In the genomic region with DNA sequence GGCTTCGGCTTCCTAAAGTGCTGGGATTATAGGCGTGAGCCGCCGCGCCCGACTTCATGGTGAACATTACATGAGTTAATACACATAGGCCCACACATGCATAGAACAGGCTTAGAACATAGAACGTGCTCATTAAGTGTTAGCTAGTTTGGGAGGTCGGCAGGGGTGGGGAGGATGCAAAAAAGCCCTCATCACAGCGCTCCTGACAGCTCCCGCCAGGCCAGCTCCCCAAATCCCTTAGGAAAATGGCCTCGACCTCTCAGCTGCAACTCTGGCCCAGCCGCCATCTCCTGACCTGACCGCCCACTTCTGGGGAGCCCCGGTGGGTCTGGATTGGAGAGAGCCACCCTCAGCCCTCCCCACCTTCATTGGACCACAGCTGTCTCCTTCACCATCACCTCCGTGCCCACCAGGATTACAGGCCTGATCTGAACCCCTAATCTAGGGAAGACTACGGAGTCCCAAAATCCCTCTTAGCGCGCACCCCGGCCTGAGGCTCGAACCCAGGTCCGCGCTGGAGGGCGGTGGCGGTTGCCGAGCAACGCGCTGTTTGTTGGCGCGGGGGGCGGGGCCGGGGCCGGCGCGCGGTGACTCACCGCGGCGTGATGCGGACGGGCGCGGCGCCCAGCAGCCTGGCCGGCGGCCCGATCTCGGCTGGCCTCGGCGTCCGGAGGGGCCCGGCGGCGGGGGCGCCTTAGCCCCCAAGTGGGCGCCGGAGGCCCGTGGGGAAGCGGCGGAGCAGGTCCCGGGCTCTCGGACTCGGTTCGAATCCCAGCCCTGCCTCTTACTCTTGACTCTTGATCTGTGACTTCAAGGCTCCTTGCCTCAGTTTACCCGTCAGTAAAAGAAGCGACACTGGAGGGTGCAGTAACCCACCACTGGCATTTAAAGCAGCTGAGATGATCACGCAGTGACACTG, we compare ENCODE assay signal across 8 cellular contexts. TPM values are rescaled to one million over a fixed set of nuclear protein-coding genes. Genes with fewer than 3 reads are reported as not detected.
A peak's percentile ranks its signal among the peaks of the same experiment; 100 is the strongest.
DNase-seq lines count a peak whose midpoint lies in the region; ATAC-seq and TF ChIP-seq lines count a peak whose summit lies in the region.

No MANE protein-coding gene starts in this region.

- peak overlapping the region; percentile 94 for H2BK120ac ChIP-seq in H9 (ENCODE audit: low read depth, low read length, poor library complexity, severe bottlenecking)

- H2AFZ ChIP-seq in ACC112 (ENCODE audit: low read length, unreplicated experiment) = peak overlapping the region; percentile 50
- H2AFZ ChIP-seq in H9 (ENCODE audit: low read length) = no peak overlapping the region
- peak overlapping the region; percentile 36 for H2AFZ ChIP-seq in neural progenitor cell (replicated peaks)

- H3F3A ChIP-seq in neural progenitor cell (ENCODE audit: low read depth) = peaks cover 43% of the 10 kb centered on the region

- H3K4me2 ChIP-seq in H9 (ENCODE audit: insufficient read depth, insufficient read length, low read length) = peak overlapping the region; percentile 37
- peak overlapping the region; percentile 59 for H3K4me2 ChIP-seq in neural progenitor cell

- H3K4me1 ChIP-seq in ACC112 (ENCODE audit: control insufficient read depth, insufficient read depth, low read length, unreplicated experiment) (peaks cover 42% of the 10 kb centered on the region), H9 (ENCODE audit: insufficient read depth, low read length) (peaks cover 7% of the 10 kb centered on the region; the same call in 1 of the 2 replicates), neural progenitor cell (peaks cover 8% of the 10 kb centered on the region), urinary bladder (ENCODE audit: insufficient read depth) (peaks cover 2% of the 10 kb centered on the region)

- H3K4me3 Mint-ChIP-seq in H9 (peak overlapping the region; percentile 42 to 71), neural progenitor cell (peak overlapping the region; percentile 76)
- peak overlapping the region; percentile 42 for H3K4me3 Mint-ChIP-seq in activated naive CD8-positive, alpha-beta T cell treated with anti-CD3 and anti-CD28 coated beads, Interleukin-2, amount 10 ng/mL, durations not matched to agents 7 days and 5 days

- ATAC-seq in activated naive CD8-positive, alpha-beta T cell treated with anti-CD3 and anti-CD28 coated beads, Interleukin-2, amount 10 ng/mL, durations not matched to agents 7 days and 5 days (ENCODE audit: low read depth) = no peak

- peak overlapping the region; percentile 50 for H4K5ac ChIP-seq in H9 (ENCODE audit: insufficient read length, low read depth, low read length)

- H3K79me2 ChIP-seq in ACC112 (ENCODE audit: control insufficient read depth, insufficient read depth, low read length, unreplicated experiment) (no peaks in the 10 kb centered on the region), H9 (ENCODE audit: insufficient read depth, low read length) (no peaks in the 10 kb centered on the region), neural progenitor cell (ENCODE audit: low read depth) (no peaks in the 10 kb centered on the region)

- H3K79me1 ChIP-seq in H9 (ENCODE audit: insufficient read depth, low read depth, low read length, poor library complexity, severe bottlenecking) = no peaks in the 10 kb centered on the region

- H2BK5ac ChIP-seq in H9 (ENCODE audit: insufficient read length, low read length) = no peak overlapping the region

- peak overlapping the region; percentile 98 for H3K14ac ChIP-seq in H9 (ENCODE audit: insufficient read depth, low read length)

- H3T11ph ChIP-seq in H9 (ENCODE audit: low read length) = peak overlapping the region; percentile 83

- H3K27ac Mint-ChIP-seq in H9 = peak overlapping the region in 2 of 3 experiments; percentile 88 to 95; a peak in 4 of 7 replicates
- peak overlapping the region; percentile 70 for H3K27ac Mint-ChIP-seq in activated naive CD8-positive, alpha-beta T cell treated with anti-CD3 and anti-CD28 coated beads, Interleukin-2, amount 10 ng/mL, durations not matched to agents 7 days and 5 days
- peak overlapping the region; percentile 97 for H3K27ac Mint-ChIP-seq in neural progenitor cell

- no peak overlapping the region for H3K56ac ChIP-seq in H9 (ENCODE audit: insufficient read length, low read depth, low read length)

- H3K23me2 ChIP-seq in H9 (ENCODE audit: insufficient read length, low read depth, low read length, poor library complexity, severe bottlenecking) = peaks cover 7% of the 10 kb centered on the region

- no peaks in the 10 kb centered on the region; a peak in 2 of 7 replicates for H3K36me3 Mint-ChIP-seq in H9 (ENCODE audit: insufficient read depth in 1 of 3, low read depth in 3 of 3)
- no peaks in the 10 kb centered on the region for H3K36me3 Mint-ChIP-seq in activated naive CD8-positive, alpha-beta T cell treated with anti-CD3 and anti-CD28 coated beads, Interleukin-2, amount 10 ng/mL, durations not matched to agents 7 days and 5 days
- no peaks in the 10 kb centered on the region for H3K36me3 Mint-ChIP-seq in neural progenitor cell

- H3K9me3 Mint-ChIP-seq in H9 (no peaks in the 10 kb centered on the region), neural progenitor cell (no peaks in the 10 kb centered on the region)
- H3K9me3 Mint-ChIP-seq in activated naive CD8-positive, alpha-beta T cell treated with anti-CD3 and anti-CD28 coated beads, Interleukin-2, amount 10 ng/mL, durations not matched to agents 7 days and 5 days = no peaks in the 10 kb centered on the region

- H3K4me3 ChIP-seq in ACC112 (ENCODE audit: low read depth, low read length) (peak overlapping the region; percentile 74), neural progenitor cell (peak overlapping the region; percentile 24), urinary bladder (ENCODE audit: low read depth, low read length) (no peak overlapping the region)

- H2BK20ac ChIP-seq in H9 (ENCODE audit: low read depth, low read length, poor library complexity, severe bottlenecking) = peak overlapping the region; percentile 46

- H3K36me3 ChIP-seq in ACC112 (ENCODE audit: insufficient read depth, low read length) (no peaks in the 10 kb centered on the region), neural progenitor cell (no peaks in the 10 kb centered on the region), urinary bladder (ENCODE audit: insufficient read depth) (no peaks in the 10 kb centered on the region)

- H2AK5ac ChIP-seq in H9 (ENCODE audit: insufficient read length, low read length) = no peak overlapping the region

- no peak overlapping the region for H4K8ac ChIP-seq in H9 (replicated peaks; ENCODE audit: insufficient read length, low read depth, low read length)

- POLR2A ChIA-PET in activated naive CD8-positive, alpha-beta T cell treated with anti-CD3 and anti-CD28 coated beads, Interleukin-2, amount 10 ng/mL, durations not matched to agents 7 days and 5 days (lab: Charles Lee) = interaction anchor here (3.3 to 9.8 kb wide), 2 partner anchors 12 to 14 kb away, joined by 20 to 203 read pairs; no protein-coding TSS in a partner anchor

- peak overlapping the region; percentile 94 for H2BK12ac ChIP-seq in H9 (ENCODE audit: insufficient read length, low read depth, low read length)

- H4K20me1 ChIP-seq in H9 (ENCODE audit: control insufficient read depth, insufficient read depth, insufficient read length) (no peaks in the 10 kb centered on the region), neural progenitor cell (ENCODE audit: low read depth) (no peaks in the 10 kb centered on the region)

- H3K9ac ChIP-seq in H9 (ENCODE audit: extremely low read depth, insufficient read length, low read length) = no peak overlapping the region
- H3K9ac ChIP-seq in neural progenitor cell = no peak overlapping the region

- WGBS in H9 (ENCODE audit: extremely low coverage, insufficient read length, low lambda C conversion rate) = no CpG with 5 or more reads among the region's 66 CpGs
- 14% methylated on average over 66 of the region's 66 CpGs for WGBS in urinary bladder

- H2BK15ac ChIP-seq in H9 (ENCODE audit: low read depth, low read length) = no peak overlapping the region

- H3K23ac ChIP-seq in H9 (ENCODE audit: insufficient read length, low read depth, low read length) = no peak overlapping the region

- H3K4ac ChIP-seq in H9 (ENCODE audit: low read depth, low read length) = peak overlapping the region; percentile 96

- peak overlapping the region; percentile 100 for H3K27ac ChIP-seq in ACC112 (ENCODE audit: low read depth, low read length)
- no peak overlapping the region for H3K27ac ChIP-seq in H9 (ENCODE audit: insufficient read length, low read depth, low read length)
- H3K27ac ChIP-seq in neural progenitor cell = no peak overlapping the region
- H3K27ac ChIP-seq in urinary bladder (ENCODE audit: low read depth) = peak overlapping the region; percentile 96

- no peak for TF ChIP-seq CTCF in H9 (conservative IDR thresholded peaks at IDR 0.05)
- no peak for TF ChIP-seq CTCF in neural progenitor cell (IDR thresholded peaks at IDR 0.05)

- no peaks in the 10 kb centered on the region for H3K27me3 ChIP-seq in ACC112 (ENCODE audit: insufficient read depth, low read length)
- no peaks in the 10 kb centered on the region for H3K27me3 ChIP-seq in H9 (ENCODE audit: insufficient read depth, low read length)
- H3K27me3 ChIP-seq in neural progenitor cell = peaks cover 7% of the 10 kb centered on the region

- peak overlapping the region; percentile 94 for H4K91ac ChIP-seq in H9 (ENCODE audit: insufficient read length, low read depth, low read length)

- no peaks in the 10 kb centered on the region for H3K27me3 Mint-ChIP-seq in H9 (ENCODE audit: low read depth)
- H3K27me3 Mint-ChIP-seq in activated naive CD8-positive, alpha-beta T cell treated with anti-CD3 and anti-CD28 coated beads, Interleukin-2, amount 10 ng/mL, durations not matched to agents 7 days and 5 days = peaks cover 3% of the 10 kb centered on the region
- H3K27me3 Mint-ChIP-seq in neural progenitor cell (ENCODE audit: insufficient read depth, low read depth) = peaks cover 14% of the 10 kb centered on the region

- DNase-seq in H9 (peak; percentile 81), RKO (ENCODE audit: low spot score) (peak; percentile 83), glomerular visceral epithelial cell (ENCODE audit: extremely low spot score) (peak; percentile 91), neural progenitor cell (ENCODE audit: low spot score) (peak; percentile 87), NCI-H2107 (lab: John Stamatoyannopoulos, UW) (no peak)
- peak; percentile 81 for DNase-seq in activated naive CD8-positive, alpha-beta T cell treated with anti-CD3 and anti-CD28 coated beads, Interleukin-2, amount 10 ng/mL, durations not matched to agents 7 days and 5 days

- H3K4me1 Mint-ChIP-seq in H9 (peaks cover 23 to 27% of the 10 kb centered on the region in 2 experiments), neural progenitor cell (peaks cover 29% of the 10 kb centered on the region)
- peaks cover 24% of the 10 kb centered on the region for H3K4me1 Mint-ChIP-seq in activated naive CD8-positive, alpha-beta T cell treated with anti-CD3 and anti-CD28 coated beads, Interleukin-2, amount 10 ng/mL, durations not matched to agents 7 days and 5 days

- peak overlapping the region; percentile 97 for H3K18ac ChIP-seq in H9 (ENCODE audit: insufficient read length, low read depth, low read length)

- no peaks in the 10 kb centered on the region for H3K9me3 ChIP-seq in H9 (ENCODE audit: control insufficient read depth, low read depth, low read length)
- no peaks in the 10 kb centered on the region for H3K9me3 ChIP-seq in neural progenitor cell (ENCODE audit: low read depth)

RNA-seq across cellular contexts. Expression of a gene that starts 26.7 kb away (rescaled TPM):
- total RNA-seq in H9 (2021) (not detected in 2 replicates), neural progenitor cell (ENCODE audit: low replicate concordance) (not detected in 2 replicates), urinary bladder (not detected)
- 1 to 10 TPM in 1 of 2 experiments, not detected in 1; 2.3 TPM for total RNA-seq in activated naive CD8-positive, alpha-beta T cell treated with anti-CD3 and anti-CD28 coated beads, Interleukin-2, amount 10 ng/mL, durations not matched to agents 7 days and 5 days
- polyA plus RNA-seq in urinary bladder = 0.57 TPM

RNA-seq across cellular contexts. Expression of a gene that starts 55.0 kb away (rescaled TPM):
- total RNA-seq in H9 (2021) (50.7 and 53.1 TPM in 2 replicates), neural progenitor cell (ENCODE audit: low replicate concordance) (6.7 and 20.4 TPM in 2 replicates), urinary bladder (2.5 TPM)
- total RNA-seq in activated naive CD8-positive, alpha-beta T cell treated with anti-CD3 and anti-CD28 coated beads, Interleukin-2, amount 10 ng/mL, durations not matched to agents 7 days and 5 days = 1 to 10 TPM; 9.6 to 9.9 TPM
- 2.2 TPM for polyA plus RNA-seq in urinary bladder

RNA-seq across cellular contexts. Expression of a gene that starts 55.7 kb away (rescaled TPM):
- total RNA-seq in H9 (2021) = 4.7 and 6.7 TPM in 2 replicates
- total RNA-seq in activated naive CD8-positive, alpha-beta T cell treated with anti-CD3 and anti-CD28 coated beads, Interleukin-2, amount 10 ng/mL, durations not matched to agents 7 days and 5 days = 1 to 10 TPM; 5.5 to 7.2 TPM
- total RNA-seq in neural progenitor cell (ENCODE audit: low replicate concordance) = 0.49 and 4.1 TPM in 2 replicates
- total RNA-seq in urinary bladder = 2.0 TPM
- 2.2 TPM for polyA plus RNA-seq in urinary bladder

RNA-seq across cellular contexts. Expression of a gene that starts 55.8 kb away (rescaled TPM):
- 42.7 and 48.5 TPM in 2 replicates for total RNA-seq in H9 (2021)
- total RNA-seq in activated naive CD8-positive, alpha-beta T cell treated with anti-CD3 and anti-CD28 coated beads, Interleukin-2, amount 10 ng/mL, durations not matched to agents 7 days and 5 days = 10 to 100 TPM; 34.7 to 34.8 TPM
- total RNA-seq in neural progenitor cell (ENCODE audit: low replicate concordance) = 8.1 and 22.0 TPM in 2 replicates
- total RNA-seq in urinary bladder = 7.3 TPM
- polyA plus RNA-seq in urinary bladder = 25.8 TPM

Comparison
In these comparisons a context has a peak if more than half of its experiments do, and no peak if none do; other contexts are left out.
1. H3K27ac ChIP-seq: peak in ACC112 (single experiment) and urinary bladder (single experiment); none in H9 (single experiment) and neural progenitor cell (single experiment).
2. Peak in every context shown above with its lines, with median percentiles within 50 percentile points of each other: H3K27ac Mint-ChIP-seq and H3K4me3 Mint-ChIP-seq.